Comparison of ENCODE assay signal across 1 cellular context in genomic region chr11:69261116-69261515, GRCh38.
TF ChIP-seq lines count a peak whose summit lies in the region.

No MANE protein-coding gene starts in this region.

TF ChIP-seq in HepG2, 621 proteins besides CTCF, POLR2A, EP300 and RAD21:
- TF ChIP-seq ZBTB49 (CRISPR knock-in tag; IDR thresholded peaks at IDR 0.05; ENCODE audit: borderline replicate concordance) (no peak), ZNF44 (CRISPR knock-in tag; IDR thresholded peaks at IDR 0.05) (no peak), ZNF646 (CRISPR knock-in tag; IDR thresholded peaks at IDR 0.05) (no peak), POLR2AphosphoS2 (IDR thresholded peaks at IDR 0.05; ENCODE audit: low read depth, low read length) (no peak), MXD1 (CRISPR knock-in tag; IDR thresholded peaks at IDR 0.05) (no peak), ZBTB42 (CRISPR knock-in tag; IDR thresholded peaks at IDR 0.05) (no peak), ZNF800 (CRISPR knock-in tag; IDR thresholded peaks at IDR 0.05) (no peak), FOXP1 (IDR thresholded peaks at IDR 0.05) (no peak), FOXP1 (CRISPR knock-in tag; IDR thresholded peaks at IDR 0.05) (no peak), CBFB (CRISPR knock-in tag; IDR thresholded peaks at IDR 0.05) (no peak), TGIF2 (CRISPR knock-in tag; IDR thresholded peaks at IDR 0.05) (no peak), ZNF83 (CRISPR knock-in tag; IDR thresholded peaks at IDR 0.05; ENCODE audit: borderline replicate concordance) (no peak), ZFP36L1 (CRISPR knock-in tag; IDR thresholded peaks at IDR 0.05) (no peak), SNAPC4 (CRISPR knock-in tag; IDR thresholded peaks at IDR 0.05) (no peak), TFDP1 (CRISPR knock-in tag; IDR thresholded peaks at IDR 0.05; ENCODE audit: borderline replicate concordance) (no peak), HIC2 (CRISPR knock-in tag; IDR thresholded peaks at IDR 0.05; ENCODE audit: low read depth) (no peak)
